5 cellular contexts compared by ENCODE assay signal in genomic region chr11:126268361-126268707, GRCh38. TPM values are rescaled to one million over a fixed set of nuclear protein-coding genes. Genes with fewer than 3 reads are reported as not detected.
A peak's percentile ranks its signal among the peaks of the same experiment; 100 is the strongest.
DNase-seq lines count a peak whose midpoint lies in the region; ATAC-seq lines count a peak whose summit lies in the region.

No MANE protein-coding gene starts in this region.

- H4K91ac ChIP-seq in mesenchymal stem cell (ENCODE audit: low read length): peak overlapping the region; percentile 91

- peaks cover 43 to 58% of the 10 kb centered on the region in 2 experiments for H3K36me3 ChIP-seq in mesenchymal stem cell (ENCODE audit: control insufficient read depth in 1 of 2, insufficient read depth in 2 of 2, low read depth in 1 of 2, low read length in 2 of 2)

- ATAC-seq in HG02642 (IDR thresholded peaks at IDR 0.05; ENCODE audit: poor library complexity, unreplicated experiment): peak; percentile 4
- no peak for ATAC-seq in GM21381 (IDR thresholded peaks at IDR 0.05; ENCODE audit: unreplicated experiment)

- no peaks in the 10 kb centered on the region for H3K27me3 Mint-ChIP-seq in activated T-helper 2 cell treated with anti-CD3 and anti-CD28 coated beads, Interferon-gamma antibody, Interleukin-2, Interleukin-4, amounts not matched to agents 10 μg/mL and 5 μg/mL and 100 μg/mL, durations not matched to agents 14 hours and 24 hours and 36 hours (ENCODE audit: low read depth)

- H3K4me2 ChIP-seq in mesenchymal stem cell (ENCODE audit: low read length, poor library complexity, severe bottlenecking): peak overlapping the region; percentile 77

- no peaks in the 10 kb centered on the region for H3K9me3 Mint-ChIP-seq in activated T-helper 2 cell treated with anti-CD3 and anti-CD28 coated beads, Interferon-gamma antibody, Interleukin-2, Interleukin-4, amounts not matched to agents 10 μg/mL and 5 μg/mL and 100 μg/mL, durations not matched to agents 14 hours and 24 hours and 36 hours

- peak overlapping the region; percentile 93 to 94 for H3K4ac ChIP-seq in mesenchymal stem cell (ENCODE audit: low read depth in 1 of 2, low read length in 2 of 2)

- peaks cover 57% of the 10 kb centered on the region for H3K36me3 Mint-ChIP-seq in activated T-helper 2 cell treated with anti-CD3 and anti-CD28 coated beads, Interferon-gamma antibody, Interleukin-2, Interleukin-4, amounts not matched to agents 10 μg/mL and 5 μg/mL and 100 μg/mL, durations not matched to agents 14 hours and 24 hours and 36 hours (ENCODE audit: low read depth)

- under 1% methylated on average over 22 of the region's 23 CpGs for WGBS in mesenchymal stem cell

- peak overlapping the region; percentile 90 for H4K8ac ChIP-seq in mesenchymal stem cell (ENCODE audit: low read length)

- peaks cover 50% of the 10 kb centered on the region for H3K79me1 ChIP-seq in mesenchymal stem cell (replicated peaks; ENCODE audit: low read length, poor library complexity, severe bottlenecking)

- intact Hi-C loops in activated T-helper 2 cell treated with anti-CD3 and anti-CD28 coated beads, Interferon-gamma antibody, Interleukin-2, Interleukin-4, amounts not matched to agents 10 μg/mL and 5 μg/mL and 100 μg/mL, durations not matched to agents 14 hours and 24 hours and 36 hours (cut with micrococcal nuclease): loop anchor here (2.0 to 5.0 kb wide), 2 partner anchors 206 to 366 kb away; partner anchors contain the start of genes CDON, DDX25 and PUS3

- peak overlapping the region in 1 of 2 experiments; percentile 99 for H3K14ac ChIP-seq in mesenchymal stem cell (ENCODE audit: low read length in 2 of 2)

- H2AFZ ChIP-seq in mesenchymal stem cell (ENCODE audit: low read depth, low read length): no peak overlapping the region

- no peak for DNase-seq in activated T-helper 2 cell treated with anti-CD3 and anti-CD28 coated beads, Interferon-gamma antibody, Interleukin-2, Interleukin-4, amounts not matched to agents 10 μg/mL and 5 μg/mL and 100 μg/mL, durations not matched to agents 14 hours and 24 hours and 36 hours (ENCODE audit: low spot score)
- no peak for DNase-seq in mesenchymal stem cell
- DNase-seq in central memory CD4-positive, alpha-beta T cell: no peak

- peak overlapping the region; percentile 94 to 97 for H3K18ac ChIP-seq in mesenchymal stem cell (ENCODE audit: low read depth in 1 of 2, low read length in 2 of 2)

- peak overlapping the region; percentile 97 for H3K27ac Mint-ChIP-seq in activated T-helper 2 cell treated with anti-CD3 and anti-CD28 coated beads, Interferon-gamma antibody, Interleukin-2, Interleukin-4, amounts not matched to agents 10 μg/mL and 5 μg/mL and 100 μg/mL, durations not matched to agents 14 hours and 24 hours and 36 hours

- no peak overlapping the region for H2BK12ac ChIP-seq in mesenchymal stem cell (ENCODE audit: low read length in 2 of 2)

- peak overlapping the region; percentile 85 for H2BK5ac ChIP-seq in mesenchymal stem cell (ENCODE audit: low read depth, low read length, poor library complexity, severe bottlenecking)

- peak overlapping the region; percentile 94 for H3K4me3 Mint-ChIP-seq in activated T-helper 2 cell treated with anti-CD3 and anti-CD28 coated beads, Interferon-gamma antibody, Interleukin-2, Interleukin-4, amounts not matched to agents 10 μg/mL and 5 μg/mL and 100 μg/mL, durations not matched to agents 14 hours and 24 hours and 36 hours (ENCODE audit: low read depth)

- peaks cover 28% of the 10 kb centered on the region for H3K4me1 Mint-ChIP-seq in activated T-helper 2 cell treated with anti-CD3 and anti-CD28 coated beads, Interferon-gamma antibody, Interleukin-2, Interleukin-4, amounts not matched to agents 10 μg/mL and 5 μg/mL and 100 μg/mL, durations not matched to agents 14 hours and 24 hours and 36 hours (ENCODE audit: low read depth)

- H3K9ac ChIP-seq in mesenchymal stem cell (ENCODE audit: low read length): peak overlapping the region; percentile 95

- peak overlapping the region; percentile 31 for H2BK15ac ChIP-seq in mesenchymal stem cell (ENCODE audit: low read depth, poor library complexity, severe bottlenecking)

- H3K23ac ChIP-seq in mesenchymal stem cell (ENCODE audit: low read length in 2 of 2): peak overlapping the region in 1 of 2 experiments; percentile 75

- no peaks in the 10 kb centered on the region for H3K27me3 ChIP-seq in mesenchymal stem cell (ENCODE audit: control insufficient read depth in 1 of 2, insufficient read depth in 1 of 2, low read length in 2 of 2)

- peak overlapping the region; percentile 95 to 100 for H3K4me3 ChIP-seq in mesenchymal stem cell (ENCODE audit: insufficient read depth in 1 of 2, low read depth in 1 of 2, low read length in 2 of 2)

- no peaks in the 10 kb centered on the region for H3K9me3 ChIP-seq in mesenchymal stem cell (ENCODE audit: control insufficient read depth, low read length)

- H2BK120ac ChIP-seq in mesenchymal stem cell (ENCODE audit: low read depth, low read length): no peak overlapping the region

- H3K4me1 ChIP-seq in mesenchymal stem cell (ENCODE audit: control insufficient read depth, insufficient read depth, low read depth, low read length): peaks cover 9% of the 10 kb centered on the region

- no peak overlapping the region for H2AK5ac ChIP-seq in mesenchymal stem cell (ENCODE audit: low read length, severe bottlenecking)

- H3K27ac ChIP-seq in mesenchymal stem cell (ENCODE audit: low read length, poor library complexity, severe bottlenecking): peak overlapping the region; percentile 96

RNA-seq across cellular contexts. Expression of gene SRPRA, which starts 0.4 kb away (rescaled TPM):
- total RNA-seq in activated T-helper 2 cell treated with anti-CD3 and anti-CD28 coated beads, Interferon-gamma antibody, Interleukin-2, Interleukin-4, amounts not matched to agents 10 μg/mL and 5 μg/mL and 100 μg/mL, durations not matched to agents 14 hours and 24 hours and 36 hours: 175 and 177 TPM in 2 replicates
- polyA plus RNA-seq in mesenchymal stem cell (2013, experiment 1 of 2): 68.9 TPM
- 68.3 TPM for polyA plus RNA-seq in mesenchymal stem cell (2013, experiment 2 of 2)

RNA-seq across cellular contexts. Expression of gene FOXRED1, which starts 0.6 kb away (rescaled TPM):
- 48.7 and 52.3 TPM in 2 replicates for total RNA-seq in activated T-helper 2 cell treated with anti-CD3 and anti-CD28 coated beads, Interferon-gamma antibody, Interleukin-2, Interleukin-4, amounts not matched to agents 10 μg/mL and 5 μg/mL and 100 μg/mL, durations not matched to agents 14 hours and 24 hours and 36 hours
- polyA plus RNA-seq in mesenchymal stem cell (2013, experiment 1 of 2): 8.0 TPM
- 7.7 TPM for polyA plus RNA-seq in mesenchymal stem cell (2013, experiment 2 of 2)

RNA-seq across cellular contexts. Expression of gene TIRAP, which starts 14.6 kb away (rescaled TPM):
- 15.9 TPM in 2 replicates for total RNA-seq in activated T-helper 2 cell treated with anti-CD3 and anti-CD28 coated beads, Interferon-gamma antibody, Interleukin-2, Interleukin-4, amounts not matched to agents 10 μg/mL and 5 μg/mL and 100 μg/mL, durations not matched to agents 14 hours and 24 hours and 36 hours
- 8.4 TPM for polyA plus RNA-seq in mesenchymal stem cell (2013, experiment 1 of 2)
- polyA plus RNA-seq in mesenchymal stem cell (2013, experiment 2 of 2): 7.2 TPM

RNA-seq across cellular contexts. Expression of gene DCPS, which starts 35.5 kb away (rescaled TPM):
- total RNA-seq in activated T-helper 2 cell treated with anti-CD3 and anti-CD28 coated beads, Interferon-gamma antibody, Interleukin-2, Interleukin-4, amounts not matched to agents 10 μg/mL and 5 μg/mL and 100 μg/mL, durations not matched to agents 14 hours and 24 hours and 36 hours: 39.8 and 42.1 TPM in 2 replicates
- polyA plus RNA-seq in mesenchymal stem cell (2013, experiment 1 of 2): 13.0 TPM
- polyA plus RNA-seq in mesenchymal stem cell (2013, experiment 2 of 2): 12.5 TPM

RNA-seq across cellular contexts. Expression of gene FAM118B, which starts 56.8 kb away (rescaled TPM):
- total RNA-seq in activated T-helper 2 cell treated with anti-CD3 and anti-CD28 coated beads, Interferon-gamma antibody, Interleukin-2, Interleukin-4, amounts not matched to agents 10 μg/mL and 5 μg/mL and 100 μg/mL, durations not matched to agents 14 hours and 24 hours and 36 hours: 11.6 and 11.7 TPM in 2 replicates
- 19.9 TPM for polyA plus RNA-seq in mesenchymal stem cell (2013, experiment 1 of 2)
- polyA plus RNA-seq in mesenchymal stem cell (2013, experiment 2 of 2): 20.4 TPM
